Comparison of ENCODE assay signal across 27 cellular contexts in the genomic region with DNA sequence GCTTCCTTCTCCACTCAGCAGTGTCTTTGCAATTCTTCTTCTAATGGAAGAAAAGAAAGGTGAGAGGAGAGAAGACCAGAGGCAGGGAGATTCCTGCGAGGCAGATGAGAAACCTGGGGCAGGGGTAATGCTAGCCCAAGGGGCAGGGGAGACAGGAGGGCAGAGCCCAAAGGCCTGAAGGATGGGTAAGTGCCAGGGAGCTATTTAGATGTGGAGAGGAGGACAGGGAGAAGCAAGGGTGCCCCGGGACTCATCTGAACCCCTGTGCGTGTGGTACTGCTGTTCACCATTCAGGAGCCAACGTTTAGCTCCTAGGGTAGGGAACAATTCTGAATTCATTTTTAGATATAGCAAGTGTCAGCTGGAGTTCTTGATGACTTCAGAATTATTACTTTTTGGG.
"Had no signal": no experiment of that assay in that cellular context is flagged by ENCODE, and none has a peak within 500 bp of the region (broad histone marks: within the 10 kb centered on the region; RNA-seq: fewer than 3 reads in every experiment).

No MANE protein-coding gene starts in this region.

- H3K4me3 ChIP-seq: adrenal gland, body of pancreas had no signal

- H3K36me3 Mint-ChIP-seq: activated CD8-positive, alpha-beta memory T cell treated with anti-CD3 and anti-CD28 coated beads, Interleukin-2, amount 10 ng/mL, durations not matched to agents 7 days and 5 days had no signal

- ATAC-seq: activated CD4-positive, alpha-beta T cell treated with anti-CD3 and anti-CD28 coated beads for 36 hours; activated CD8-positive, alpha-beta memory T cell treated with anti-CD3 and anti-CD28 coated beads, Interleukin-2, amount 10 ng/mL, durations not matched to agents 7 days and 5 days; activated CD8-positive, alpha-beta T cell treated with anti-CD3 and anti-CD28 coated beads, Interleukin-2, amount 10 ng/mL, durations not matched to agents 7 days and 5 days; activated naive CD8-positive, alpha-beta T cell treated with anti-CD3 and anti-CD28 coated beads, Interleukin-2, amount 50 U/mL, for 24 hours; body of pancreas; esophagus mucosa had no signal

- H3K27ac ChIP-seq: adrenal gland, body of pancreas had no signal

- DNase-seq: activated CD4-positive, alpha-beta memory T cell treated with anti-CD3 and anti-CD28 coated beads for 36 hours; activated CD4-positive, alpha-beta T cell treated with anti-CD3 and anti-CD28 coated beads for 36 hours; activated CD4-positive, alpha-beta T cell treated with anti-CD3 and anti-CD28 coated beads, Interleukin-2, amount 10 ng/mL, durations not matched to agents 24 days and 14 days; activated CD4-positive, CD25-positive, alpha-beta regulatory T cell; activated CD4-positive, CD25-positive, alpha-beta regulatory T cell treated with anti-CD3 and anti-CD28 coated beads, Interleukin-2, amount 50 U/mL, for 72 hours; activated CD8-positive, alpha-beta memory T cell treated with anti-CD3 and anti-CD28 coated beads, Interleukin-2, amount 10 ng/mL, durations not matched to agents 7 days and 5 days; activated CD8-positive, alpha-beta memory T cell treated with anti-CD3 and anti-CD28 coated beads, Interleukin-2, amount 50 U/mL, for 4 hours; activated CD8-positive, alpha-beta T cell treated with anti-CD3 and anti-CD28 coated beads, Interleukin-2, amount 10 ng/mL, durations not matched to agents 7 days and 5 days; activated effector memory CD4-positive, alpha-beta T cell treated with anti-CD3 and anti-CD28 coated beads, Interleukin-2, amount 50 U/mL, for 16 hours; activated naive CD4-positive, alpha-beta T cell treated with anti-CD3 and anti-CD28 coated beads for 36 hours; activated naive CD8-positive, alpha-beta T cell treated with anti-CD3 and anti-CD28 coated beads for 36 hours; activated naive CD8-positive, alpha-beta T cell treated with anti-CD3 and anti-CD28 coated beads, Interleukin-2, amount 50 U/mL, for 24 hours; activated T-cell treated with anti-CD3 and anti-CD28 coated beads, Interleukin-2, amount 50 U/mL, for 1 hour; activated T-cell treated with anti-CD3 and anti-CD28 coated beads, Interleukin-2, amount 50 U/mL, for 48 hours; adrenal gland; amygdala; aorta; body of pancreas; caudate nucleus; effector CD8-positive, alpha-beta T cell; foreskin fibroblast; head of caudate nucleus; T-helper 2 cell had no signal

- H3K4me3 Mint-ChIP-seq: activated CD4-positive, alpha-beta memory T cell treated with anti-CD3 and anti-CD28 coated beads for 36 hours; activated CD4-positive, alpha-beta T cell treated with anti-CD3 and anti-CD28 coated beads for 36 hours; activated CD4-positive, alpha-beta T cell treated with anti-CD3 and anti-CD28 coated beads, Interleukin-2, amount 10 ng/mL, durations not matched to agents 24 days and 14 days; activated CD8-positive, alpha-beta memory T cell treated with anti-CD3 and anti-CD28 coated beads, Interleukin-2, amount 10 ng/mL, durations not matched to agents 7 days and 5 days; activated CD8-positive, alpha-beta T cell treated with anti-CD3 and anti-CD28 coated beads, Interleukin-2, amount 10 ng/mL, durations not matched to agents 7 days and 5 days; activated naive CD4-positive, alpha-beta T cell treated with anti-CD3 and anti-CD28 coated beads for 36 hours; activated naive CD4-positive, alpha-beta T cell treated with anti-CD3 and anti-CD28 coated beads, Interleukin-2, amount 50 U/mL, for 24 hours; activated naive CD8-positive, alpha-beta T cell treated with anti-CD3 and anti-CD28 coated beads for 36 hours; activated naive CD8-positive, alpha-beta T cell treated with anti-CD3 and anti-CD28 coated beads, Interleukin-2, amount 50 U/mL, for 24 hours; activated T-helper 1 cell treated with anti-CD3 and anti-CD28 coated beads, Interleukin-12 subunit alpha, Interleukin-12 subunit beta, Interleukin-2, Interleukin-4 antibody, amounts not matched to agents 30 ng/mL and 10 ng/mL and 1 ng/mL, durations not matched to agents 14 hours and 24 hours and 36 hours had no signal

- H3K27ac Mint-ChIP-seq: activated CD4-positive, alpha-beta memory T cell treated with anti-CD3 and anti-CD28 coated beads for 36 hours; activated CD4-positive, alpha-beta T cell treated with anti-CD3 and anti-CD28 coated beads for 36 hours; activated CD4-positive, alpha-beta T cell treated with anti-CD3 and anti-CD28 coated beads, Interleukin-2, amount 10 ng/mL, durations not matched to agents 24 days and 14 days; activated CD8-positive, alpha-beta memory T cell treated with anti-CD3 and anti-CD28 coated beads, Interleukin-2, amount 10 ng/mL, durations not matched to agents 7 days and 5 days; activated CD8-positive, alpha-beta T cell treated with anti-CD3 and anti-CD28 coated beads, Interleukin-2, amount 10 ng/mL, durations not matched to agents 7 days and 5 days; activated naive CD4-positive, alpha-beta T cell treated with anti-CD3 and anti-CD28 coated beads for 36 hours; activated naive CD4-positive, alpha-beta T cell treated with anti-CD3 and anti-CD28 coated beads, Interleukin-2, amount 50 U/mL, for 24 hours; activated naive CD8-positive, alpha-beta T cell treated with anti-CD3 and anti-CD28 coated beads for 36 hours; activated naive CD8-positive, alpha-beta T cell treated with anti-CD3 and anti-CD28 coated beads, Interleukin-2, amount 50 U/mL, for 24 hours; activated T-helper 1 cell treated with anti-CD3 and anti-CD28 coated beads, Interleukin-12 subunit alpha, Interleukin-12 subunit beta, Interleukin-2, Interleukin-4 antibody, amounts not matched to agents 30 ng/mL and 10 ng/mL and 1 ng/mL, durations not matched to agents 14 hours and 24 hours and 36 hours; activated T-helper 2 cell treated with anti-CD3 and anti-CD28 coated beads, Interferon-gamma antibody, Interleukin-2, Interleukin-4, amounts not matched to agents 10 μg/mL and 5 μg/mL and 100 μg/mL, durations not matched to agents 14 hours and 24 hours and 36 hours had no signal

- H3K4me1 Mint-ChIP-seq: activated CD4-positive, alpha-beta T cell treated with anti-CD3 and anti-CD28 coated beads for 36 hours; activated CD4-positive, alpha-beta T cell treated with anti-CD3 and anti-CD28 coated beads, Interleukin-2, amount 10 ng/mL, durations not matched to agents 24 days and 14 days; activated CD8-positive, alpha-beta memory T cell treated with anti-CD3 and anti-CD28 coated beads, Interleukin-2, amount 10 ng/mL, durations not matched to agents 7 days and 5 days; activated naive CD4-positive, alpha-beta T cell treated with anti-CD3 and anti-CD28 coated beads, Interleukin-2, amount 50 U/mL, for 24 hours; activated naive CD8-positive, alpha-beta T cell treated with anti-CD3 and anti-CD28 coated beads for 36 hours; activated naive CD8-positive, alpha-beta T cell treated with anti-CD3 and anti-CD28 coated beads, Interleukin-2, amount 50 U/mL, for 24 hours had no signal
